Comparison of ENCODE assay signal across 27 cellular contexts in the genomic region with DNA sequence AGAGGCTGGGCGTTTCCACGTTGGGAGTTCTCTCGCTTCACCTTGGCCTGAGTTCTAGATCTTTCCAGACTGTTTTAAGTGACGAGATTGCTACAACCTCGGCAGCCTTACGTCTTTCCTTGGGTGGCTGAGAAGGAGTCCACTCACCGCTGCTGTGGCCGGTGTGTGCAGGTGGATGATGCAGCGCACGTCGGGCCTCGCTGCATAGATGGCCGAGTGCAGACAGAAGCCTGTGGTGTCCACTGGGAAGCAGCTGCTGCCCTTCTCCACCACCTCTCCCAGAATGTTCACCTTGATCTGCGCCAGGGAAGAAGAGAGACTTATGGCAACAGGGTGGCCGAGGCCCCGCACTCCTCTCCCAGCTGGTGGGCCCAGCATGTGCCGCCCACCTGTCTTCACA.
"Had no signal": no experiment of that assay in that cellular context is flagged by ENCODE, and none has a peak within 500 bp of the region (broad histone marks: within the 10 kb centered on the region; RNA-seq: fewer than 3 reads in every experiment).

No MANE protein-coding gene starts in this region.

- H3K4me1 Mint-ChIP-seq: activated B cell treated with CpG ODN at 0.5 μM for 24 hours; central memory CD8-positive, alpha-beta T cell had no signal

- H3K9me3 Mint-ChIP-seq: activated B cell treated with CpG ODN at 0.5 μM for 24 hours; activated CD8-positive, alpha-beta T cell treated with anti-CD3 and anti-CD28 coated beads for 36 hours; activated T-helper 1 cell treated with anti-CD3 and anti-CD28 coated beads, Interleukin-12 subunit alpha, Interleukin-12 subunit beta, Interleukin-2, Interleukin-4 antibody, amounts not matched to agents 30 ng/mL and 10 ng/mL and 1 ng/mL, durations not matched to agents 14 hours and 24 hours and 36 hours; central memory CD8-positive, alpha-beta T cell; memory B cell; natural killer cell; neural progenitor cell had no signal

- ATAC-seq: activated CD8-positive, alpha-beta T cell treated with anti-CD3 and anti-CD28 coated beads for 36 hours; gastroesophageal sphincter; left colon; natural killer cell; stimulated activated naive CD8-positive, alpha-beta T cell treated with anti-CD3 and anti-CD28 coated beads, Interleukin-15, Interleukin-2, amounts not matched to agents 100 U/mL and 50 U/mL, for 24 hours had no signal

- H3K36me3 ChIP-seq: breast epithelium, gastroesophageal sphincter, neural progenitor cell, right atrium auricular region, transverse colon, uterus had no signal

- DNase-seq: activated B cell treated with CpG ODN at 0.5 μM for 24 hours; activated CD4-positive, alpha-beta T cell treated with anti-CD3 and anti-CD28 coated beads, Interleukin-2, amount 50 U/mL, for 1 hour; activated CD8-positive, alpha-beta T cell treated with anti-CD3 and anti-CD28 coated beads for 36 hours; activated gamma-delta T cell treated with Interleukin-2 at 50 U/mL for 16 hours; activated naive CD4-positive, alpha-beta T cell treated with anti-CD3 and anti-CD28 coated beads, Interleukin-2, amount 50 U/mL, for 16 hours; activated T-cell treated with anti-CD3 and anti-CD28 coated beads, Interleukin-2, amount 50 U/mL, for 1 hour; effector memory CD4-positive, alpha-beta T cell; hippocampal formation; kidney; left colon; natural killer cell; occipital lobe; stimulated activated CD4-positive, alpha-beta T cell treated with anti-CD3 and anti-CD28 coated beads, Interleukin-12 subunit alpha, Interleukin-12 subunit beta, amount 100 ng/mL, for 4 hours; stimulated activated CD4-positive, alpha-beta T cell treated with anti-CD3 and anti-CD28 coated beads, Interleukin-4, amount 100 ng/mL, for 1 hour; stimulated activated naive CD8-positive, alpha-beta T cell treated with anti-CD3 and anti-CD28 coated beads, Interleukin-15, Interleukin-2, amounts not matched to agents 100 U/mL and 50 U/mL, for 24 hours; T-helper 2 cell; testis; transverse colon; uterus had no signal

- H3K4me3 ChIP-seq: breast epithelium, gastroesophageal sphincter, neural progenitor cell, right atrium auricular region, testis, transverse colon, uterus had no signal

- H3K27me3 Mint-ChIP-seq: activated B cell treated with CpG ODN at 0.5 μM for 24 hours, memory B cell had no signal

- H3K4me3 Mint-ChIP-seq: activated B cell treated with CpG ODN at 0.5 μM for 24 hours; activated CD8-positive, alpha-beta T cell treated with anti-CD3 and anti-CD28 coated beads for 36 hours; activated T-helper 1 cell treated with anti-CD3 and anti-CD28 coated beads, Interleukin-12 subunit alpha, Interleukin-12 subunit beta, Interleukin-2, Interleukin-4 antibody, amounts not matched to agents 30 ng/mL and 10 ng/mL and 1 ng/mL, durations not matched to agents 14 hours and 24 hours and 36 hours; central memory CD8-positive, alpha-beta T cell; memory B cell; natural killer cell; neural progenitor cell had no signal

- H3K27me3 ChIP-seq: breast epithelium, neural progenitor cell, right atrium auricular region, testis, transverse colon, uterus had no signal

- H3K36me3 Mint-ChIP-seq: natural killer cell had no signal

- H3K27ac Mint-ChIP-seq: activated B cell treated with CpG ODN at 0.5 μM for 24 hours; activated CD8-positive, alpha-beta T cell treated with anti-CD3 and anti-CD28 coated beads for 36 hours; activated T-helper 1 cell treated with anti-CD3 and anti-CD28 coated beads, Interleukin-12 subunit alpha, Interleukin-12 subunit beta, Interleukin-2, Interleukin-4 antibody, amounts not matched to agents 30 ng/mL and 10 ng/mL and 1 ng/mL, durations not matched to agents 14 hours and 24 hours and 36 hours; memory B cell; natural killer cell; neural progenitor cell had no signal

- H3K27ac ChIP-seq: breast epithelium, gastroesophageal sphincter, neural progenitor cell, parathyroid adenoma, right atrium auricular region, testis, transverse colon, uterus had no signal

- H3K4me1 ChIP-seq: breast epithelium, gastroesophageal sphincter, parathyroid adenoma, right atrium auricular region, testis, transverse colon, uterus had no signal

- H3K9me3 ChIP-seq: breast epithelium, gastroesophageal sphincter, right atrium auricular region, testis, transverse colon, uterus had no signal
